In the genomic region with DNA sequence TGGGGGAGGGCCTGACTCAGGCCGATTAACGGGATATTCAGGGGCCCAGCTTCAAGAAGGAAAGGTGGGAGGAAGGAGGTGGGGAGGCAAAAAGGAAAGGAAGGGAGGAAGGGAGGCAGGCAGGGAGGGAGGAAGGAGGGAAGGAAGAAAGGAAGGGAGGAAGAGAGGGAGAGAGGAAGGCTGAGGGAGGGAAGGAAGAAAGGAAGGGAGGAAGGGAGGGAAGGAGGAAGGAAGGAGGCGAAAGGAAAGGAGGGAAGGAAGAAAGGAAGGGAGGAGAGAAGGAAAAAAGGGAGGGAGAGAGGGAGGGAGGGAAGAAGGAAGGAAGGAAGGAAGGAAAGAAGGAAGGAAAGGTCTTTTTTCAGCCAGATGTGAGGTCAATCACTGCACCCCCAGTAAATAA, we compare ENCODE assay signal across 3 cellular contexts.
TF ChIP-seq lines count a peak whose summit lies in the region.

No MANE protein-coding gene starts in this region.

TF ChIP-seq in HepG2, 621 proteins besides CTCF, POLR2A, EP300 and RAD21:
- TF ChIP-seq, protein P1, sequence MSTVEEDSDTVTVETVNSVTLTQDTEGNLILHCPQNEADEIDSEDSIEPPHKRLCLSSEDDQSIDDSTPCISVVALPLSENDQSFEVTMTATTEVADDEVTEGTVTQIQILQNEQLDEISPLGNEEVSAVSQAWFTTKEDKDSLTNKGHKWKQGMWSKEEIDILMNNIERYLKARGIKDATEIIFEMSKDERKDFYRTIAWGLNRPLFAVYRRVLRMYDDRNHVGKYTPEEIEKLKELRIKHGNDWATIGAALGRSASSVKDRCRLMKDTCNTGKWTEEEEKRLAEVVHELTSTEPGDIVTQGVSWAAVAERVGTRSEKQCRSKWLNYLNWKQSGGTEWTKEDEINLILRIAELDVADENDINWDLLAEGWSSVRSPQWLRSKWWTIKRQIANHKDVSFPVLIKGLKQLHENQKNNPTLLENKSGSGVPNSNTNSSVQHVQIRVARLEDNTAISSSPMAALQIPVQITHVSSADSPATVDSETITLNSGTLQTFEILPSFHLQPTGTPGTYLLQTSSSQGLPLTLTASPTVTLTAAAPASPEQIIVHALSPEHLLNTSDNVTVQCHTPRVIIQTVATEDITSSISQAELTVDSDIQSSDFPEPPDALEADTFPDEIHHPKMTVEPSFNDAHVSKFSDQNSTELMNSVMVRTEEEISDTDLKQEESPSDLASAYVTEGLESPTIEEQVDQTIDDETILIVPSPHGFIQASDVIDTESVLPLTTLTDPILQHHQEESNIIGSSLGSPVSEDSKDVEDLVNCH (CRISPR knock-in tag; IDR thresholded peaks at IDR 0.05) = no peak
- TF ChIP-seq ZNF782 (CRISPR knock-in tag; IDR thresholded peaks at IDR 0.05; ENCODE audit: borderline replicate concordance) (no peak), PCBP2 (optimal IDR thresholded peaks at IDR 0.05; ENCODE audit: low read depth, low read length, poor library complexity, severe bottlenecking) (peak; percentile 87)

TF ChIP-seq in HEK293, 187 proteins besides CTCF, POLR2A, EP300 and RAD21:
- 0 out of 2 replicates have a peak, but pooled peaks have one; percentile 6 for TF ChIP-seq EGR2 (tag by site-specific recombination; IDR thresholded peaks at IDR 0.05; ENCODE audit: low read depth)
- TF ChIP-seq ZNF544 (tag by site-specific recombination; IDR thresholded peaks at IDR 0.05) = no peak
- peak; percentile 52; the same call in 1 of the 2 replicates for TF ChIP-seq ZNF366 (tag by site-specific recombination; conservative IDR thresholded peaks at IDR 0.05)
TF ChIP-seq in HEK293: peak in this region for 2.

TF ChIP-seq in H1, 55 proteins besides CTCF, POLR2A, EP300 and RAD21:
- no peak for TF ChIP-seq CEBPB (IDR thresholded peaks at IDR 0.05; ENCODE audit: low read depth, low read length)
- TF ChIP-seq CHD2 (IDR thresholded peaks at IDR 0.05; ENCODE audit: low read length) = no peak
- no peak for TF ChIP-seq KDM5A (IDR thresholded peaks at IDR 0.05; ENCODE audit: low read length)
- no peak for TF ChIP-seq JUND (IDR thresholded peaks at IDR 0.05; ENCODE audit: low read length)
- no peak for TF ChIP-seq SIN3A (conservative IDR thresholded peaks at IDR 0.05 in 1 of 2, IDR thresholded peaks at IDR 0.05 in 1 of 2; ENCODE audit: low read depth in 1 of 2, low read length in 2 of 2)
- TF ChIP-seq KDM4A (IDR thresholded peaks at IDR 0.05; ENCODE audit: low read depth, low read length, severe bottlenecking) = no peak
- no peak for TF ChIP-seq ASH2L (IDR thresholded peaks at IDR 0.05; ENCODE audit: low read length)
- TF ChIP-seq BRCA1 (IDR thresholded peaks at IDR 0.05; ENCODE audit: low read depth, low read length) = no peak
- TF ChIP-seq KDM1A (IDR thresholded peaks at IDR 0.05; ENCODE audit: borderline replicate concordance, low read length) = no peak
- no peak for TF ChIP-seq SRF (IDR thresholded peaks at IDR 0.05; ENCODE audit: low read depth, low read length)
- TF ChIP-seq CBX8 (IDR thresholded peaks at IDR 0.05; ENCODE audit: borderline replicate concordance, low read depth, low read length) = no peak
- TF ChIP-seq SIX5 (IDR thresholded peaks at IDR 0.05; ENCODE audit: low read depth, low read length) = no peak
- TF ChIP-seq HDAC2 (IDR thresholded peaks at IDR 0.05; ENCODE audit: borderline replicate concordance in 1 of 2, low read depth in 2 of 2, low read length in 2 of 2) = no peak
- TF ChIP-seq PHF8 (conservative IDR thresholded peaks at IDR 0.05; ENCODE audit: low read depth, low read length) = no peak
- no peak for TF ChIP-seq BACH1 (IDR thresholded peaks at IDR 0.05; ENCODE audit: low read length)
- TF ChIP-seq NANOG (IDR thresholded peaks at IDR 0.05; ENCODE audit: insufficient read depth, low read depth, low read length, poor library complexity, severe bottlenecking) = no peak
